22 cellular contexts compared by ENCODE assay signal in the genomic region with DNA sequence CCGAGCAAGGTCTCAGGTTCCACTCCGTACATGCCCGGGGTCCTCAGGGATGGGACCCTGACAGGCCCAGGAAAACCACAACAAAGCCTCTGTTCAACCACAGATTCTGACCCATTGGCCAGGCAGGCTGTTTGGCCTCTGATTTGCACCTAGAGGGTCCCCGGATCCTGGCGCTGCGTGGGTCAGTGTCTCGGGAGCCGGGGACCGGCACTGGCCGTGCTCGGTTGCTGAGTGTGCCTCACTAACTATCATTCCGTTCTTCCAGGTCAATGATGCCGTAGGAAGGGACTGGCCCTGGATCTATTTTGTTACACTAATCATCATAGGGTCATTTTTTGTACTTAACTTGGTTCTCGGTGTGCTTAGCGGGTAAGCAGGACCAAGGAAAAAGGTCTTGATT.
A peak's percentile ranks its signal among the peaks of the same experiment; 100 is the strongest.
DNase-seq lines count a peak whose midpoint lies in the region; ATAC-seq and TF ChIP-seq lines count a peak whose summit lies in the region.
"Had no signal": no experiment of that assay in that cellular context is flagged by ENCODE, and none has a peak within 500 bp of the region (broad histone marks: within the 10 kb centered on the region; RNA-seq: fewer than 3 reads in every experiment).

No MANE protein-coding gene starts in this region.

- DNase-seq in left ventricle myocardium inferior (no peak), right cardiac atrium (no peak), mesenchymal stem cell (no peak), neuronal stem cell (ENCODE audit: low spot score) (no peak)
- DNase-seq: 8988T; ACHN; BE2C; C1 segment of cervical spinal cord; CD4-positive, alpha-beta memory T cell; CD4-positive, CD25-positive, alpha-beta regulatory T cell; CD8-positive, alpha-beta memory T cell; COR-L47; DMS 273 treated with DMSO at 0.1 percent for 48 hours; DMS153; DMS53; DMS79; DND-41; EL; GDM1 had no signal

- H4K8ac ChIP-seq in mesenchymal stem cell (ENCODE audit: low read length) (no peak overlapping the region), neuronal stem cell (ENCODE audit: low read depth, low read length) (no peak overlapping the region)

- H3K4me2 ChIP-seq in mesenchymal stem cell (ENCODE audit: low read length, poor library complexity, severe bottlenecking) (no peak overlapping the region), neuronal stem cell (ENCODE audit: insufficient read depth, low read length, poor library complexity, severe bottlenecking) (no peak overlapping the region)
- H3K4me2 ChIP-seq: BLaER1 had no signal

- H2BK12ac ChIP-seq in mesenchymal stem cell (ENCODE audit: low read length in 2 of 2) (no peak overlapping the region), neuronal stem cell (ENCODE audit: low read length) (no peak overlapping the region)

- H3K14ac ChIP-seq in mesenchymal stem cell (ENCODE audit: low read length in 2 of 2) = no peak overlapping the region
- H3K14ac ChIP-seq in neuronal stem cell (ENCODE audit: low read length) = no peak overlapping the region

- H3K9ac ChIP-seq in mesenchymal stem cell (ENCODE audit: low read length) (no peak overlapping the region), neuronal stem cell (ENCODE audit: low read depth, low read length, poor library complexity) (no peak overlapping the region)
- H3K9ac ChIP-seq: BLaER1 had no signal

- peak overlapping the region; percentile 37 for H4K91ac ChIP-seq in mesenchymal stem cell (ENCODE audit: low read length)
- H4K91ac ChIP-seq in neuronal stem cell (ENCODE audit: low read depth, low read length, poor library complexity) = no peak overlapping the region

- H2AK5ac ChIP-seq in mesenchymal stem cell (ENCODE audit: low read length, severe bottlenecking) = no peak overlapping the region
- no peak overlapping the region for H2AK5ac ChIP-seq in neuronal stem cell (ENCODE audit: low read depth, low read length)

- ATAC-seq in right cardiac atrium = no peak
- no peak for ATAC-seq in HG03457 (IDR thresholded peaks at IDR 0.05; ENCODE audit: unreplicated experiment)
- ATAC-seq: GM12878 had no signal

- no peak overlapping the region for H3K4me3 ChIP-seq in left ventricle myocardium inferior
- no peak overlapping the region for H3K4me3 ChIP-seq in right cardiac atrium (ENCODE audit: low read length)
- no peak overlapping the region for H3K4me3 ChIP-seq in mesenchymal stem cell (ENCODE audit: insufficient read depth in 1 of 2, low read depth in 1 of 2, low read length in 2 of 2)
- H3K4me3 ChIP-seq in neuronal stem cell (ENCODE audit: low read length in 2 of 2) = no peak overlapping the region
- H3K4me3 ChIP-seq: BLaER1, GM12878 had no signal

- H3K18ac ChIP-seq in mesenchymal stem cell (ENCODE audit: low read depth in 1 of 2, low read length in 2 of 2) = no peak overlapping the region
- H3K18ac ChIP-seq in neuronal stem cell (ENCODE audit: low read length) = peak overlapping the region; percentile 8

- H3K9me3 ChIP-seq in left ventricle myocardium inferior (replicated peaks) = no peaks in the 10 kb centered on the region
- H3K9me3 ChIP-seq in right cardiac atrium (ENCODE audit: control insufficient read depth, low read length) = no peaks in the 10 kb centered on the region
- no peaks in the 10 kb centered on the region for H3K9me3 ChIP-seq in mesenchymal stem cell (ENCODE audit: control insufficient read depth, low read length)
- H3K9me3 ChIP-seq in neuronal stem cell (replicated peaks in 1 of 2; ENCODE audit: control insufficient read depth in 2 of 2, insufficient read depth in 1 of 2, low read depth in 1 of 2, low read length in 2 of 2) = no peaks in the 10 kb centered on the region
- H3K9me3 ChIP-seq: BE2C had no signal

- H3K27me3 ChIP-seq in left ventricle myocardium inferior (ENCODE audit: low read depth) (no peaks in the 10 kb centered on the region), right cardiac atrium (ENCODE audit: control insufficient read depth, insufficient read depth) (no peaks in the 10 kb centered on the region), mesenchymal stem cell (ENCODE audit: control insufficient read depth in 1 of 2, insufficient read depth in 1 of 2, low read length in 2 of 2) (peaks cover 0 to 6% of the 10 kb centered on the region in 2 experiments), neuronal stem cell (ENCODE audit: control insufficient read depth in 3 of 3, insufficient read depth in 3 of 3, low read depth in 1 of 3, low read length in 3 of 3) (peaks cover 0 to 3% (median 2%) of the 10 kb centered on the region in 3 experiments)
- H3K27me3 ChIP-seq: BLaER1 had no signal

- H3K23ac ChIP-seq in mesenchymal stem cell (ENCODE audit: low read length in 2 of 2) (no peak overlapping the region), neuronal stem cell (ENCODE audit: low read depth, low read length, poor library complexity) (peak overlapping the region; percentile 13)

- no peak overlapping the region for H2AFZ ChIP-seq in mesenchymal stem cell (ENCODE audit: low read depth, low read length)
- no peak overlapping the region for H2AFZ ChIP-seq in neuronal stem cell (ENCODE audit: low read length)

- no peak for TF ChIP-seq CTCF in left ventricle myocardium inferior (IDR thresholded peaks at IDR 0.05; ENCODE audit: borderline replicate concordance)

- intact Hi-C loops in left ventricle myocardium inferior (cut with micrococcal nuclease) (no loop called here), right cardiac atrium (cut with DNase I) (no loop called here)

- H3K4me1 ChIP-seq in left ventricle myocardium inferior (peaks cover 73% of the 10 kb centered on the region), right cardiac atrium (ENCODE audit: control insufficient read depth, insufficient read depth, low read length) (peaks cover 11% of the 10 kb centered on the region), mesenchymal stem cell (ENCODE audit: control insufficient read depth, insufficient read depth, low read depth, low read length) (no peaks in the 10 kb centered on the region), neuronal stem cell (ENCODE audit: control insufficient read depth in 2 of 2, insufficient read depth in 1 of 2, low read depth in 1 of 2, low read length in 2 of 2) (peaks cover 0 to 4% of the 10 kb centered on the region in 2 donors)
- H3K4me1 ChIP-seq: BE2C had no signal

- H2BK15ac ChIP-seq in mesenchymal stem cell (ENCODE audit: low read depth, poor library complexity, severe bottlenecking) (no peak overlapping the region), neuronal stem cell (ENCODE audit: low read length) (no peak overlapping the region)

- WGBS in right cardiac atrium = 96% methylated on average over 15 of the region's 15 CpGs
- over 99% methylated on average over 11 of the region's 15 CpGs for WGBS in mesenchymal stem cell
- no CpG with 5 or more reads among the region's 15 CpGs for WGBS in neuronal stem cell (ENCODE audit: extremely low coverage in 2 of 2, insufficient read length in 2 of 2, insufficient replicate concordance in 1 of 2), 2 donors

- peak overlapping the region; percentile 83 for H3K27ac ChIP-seq in left ventricle myocardium inferior (replicated peaks)
- H3K27ac ChIP-seq in right cardiac atrium (ENCODE audit: low read length) = no peak overlapping the region
- no peak overlapping the region for H3K27ac ChIP-seq in mesenchymal stem cell (ENCODE audit: low read length, poor library complexity, severe bottlenecking)
- no peak overlapping the region for H3K27ac ChIP-seq in neuronal stem cell (replicated peaks; ENCODE audit: low read length)
- H3K27ac ChIP-seq: BLaER1 had no signal

- H3K79me1 ChIP-seq in mesenchymal stem cell (replicated peaks; ENCODE audit: low read length, poor library complexity, severe bottlenecking) (no peaks in the 10 kb centered on the region), neuronal stem cell (ENCODE audit: low read depth, low read length) (no peaks in the 10 kb centered on the region)

- H3K4ac ChIP-seq in mesenchymal stem cell (ENCODE audit: low read depth in 1 of 2, low read length in 2 of 2) = no peak overlapping the region
- H3K4ac ChIP-seq in neuronal stem cell (ENCODE audit: low read length) = no peak overlapping the region

- H2BK5ac ChIP-seq in mesenchymal stem cell (ENCODE audit: low read depth, low read length, poor library complexity, severe bottlenecking) = no peak overlapping the region
- no peak overlapping the region for H2BK5ac ChIP-seq in neuronal stem cell (ENCODE audit: low read length)

- H2BK120ac ChIP-seq in mesenchymal stem cell (ENCODE audit: low read depth, low read length) (no peak overlapping the region), neuronal stem cell (ENCODE audit: low read depth, low read length) (no peak overlapping the region)

- H3K36me3 ChIP-seq in left ventricle myocardium inferior (peaks cover 8% of the 10 kb centered on the region), mesenchymal stem cell (ENCODE audit: control insufficient read depth in 1 of 2, insufficient read depth in 2 of 2, low read depth in 1 of 2, low read length in 2 of 2) (peaks cover 0 to 19% of the 10 kb centered on the region in 2 experiments), neuronal stem cell (replicated peaks in 1 of 2; ENCODE audit: control insufficient read depth in 2 of 2, insufficient read depth in 2 of 2, low read length in 2 of 2) (no peaks in the 10 kb centered on the region)
- H3K36me3 ChIP-seq: BE2C, BLaER1 had no signal
